Comparison of ENCODE assay signal across 8 cellular contexts in genomic region chr6:52286798-52287432, GRCh38. TPM values are rescaled to one million over a fixed set of nuclear protein-coding genes. Genes with fewer than 3 reads are reported as not detected.
DNase-seq lines count a peak whose midpoint lies in the region; ATAC-seq and TF ChIP-seq lines count a peak whose summit lies in the region.

No MANE protein-coding gene starts in this region.

- H4K20me1 ChIP-seq in PC-9 (ENCODE audit: insufficient read depth), result peaks cover 6% of the 10 kb centered on the region; the same call in 1 of the 2 replicates

- H3K4me2 ChIP-seq in PC-9, result no peak overlapping the region

- no peak overlapping the region for H3K4me3 ChIP-seq in PC-9

- no peak overlapping the region; the same call in 1 of the 2 replicates for H2AFZ ChIP-seq in PC-9

- H3K27ac ChIP-seq in KOPT-K1 (ENCODE audit: low read depth, low read length, poor library complexity, severe bottlenecking) (peak overlapping the region; percentile 86), PC-9 (no peak overlapping the region)

- peak; percentile 75 for TF ChIP-seq CTCF in PC-9 (conservative IDR thresholded peaks at IDR 0.05)

- no peaks in the 10 kb centered on the region for H3K9me2 ChIP-seq in PC-9 (ENCODE audit: insufficient read depth)

- CTCF ChIA-PET in PC-9 (lab: Charles Lee), result interaction anchor here (0.6 to 1.3 kb wide), 3 partner anchors 113 to 335 kb away, joined by 3 to 5 read pairs (median 3); no protein-coding TSS in a partner anchor

- peaks cover 21% of the 10 kb centered on the region for H3K4me1 ChIP-seq in PC-9 (replicated peaks; ENCODE audit: insufficient read depth)

- ATAC-seq in GM21529 (IDR thresholded peaks at IDR 0.05; ENCODE audit: unreplicated experiment), result no peak
- no peak for ATAC-seq in GM19467 (IDR thresholded peaks at IDR 0.05; ENCODE audit: unreplicated experiment)

- no peaks in the 10 kb centered on the region; the same call in none of the 2 replicates for H3F3A ChIP-seq in PC-9 (ENCODE audit: insufficient read depth, low read depth)

- intact Hi-C loops in PC-9 (cut with micrococcal nuclease; ENCODE audit: unreplicated experiment), result loop anchor here (1.0 kb wide), 2 partner anchors 112 to 377 kb away; no protein-coding TSS in a partner anchor

- peaks cover 24% of the 10 kb centered on the region for H3K79me2 ChIP-seq in PC-9 (ENCODE audit: low read depth)

- H3K36me3 ChIP-seq in KOPT-K1 (ENCODE audit: insufficient read depth, low read length), result peaks cover 17% of the 10 kb centered on the region
- no peaks in the 10 kb centered on the region for H3K36me3 ChIP-seq in PC-9 (ENCODE audit: low read depth)

- BruUV-seq in PC-9 (replicated peaks; lab: Mats Ljungman, UMichigan), result no TSS peak

- no peaks in the 10 kb centered on the region for H3K9me3 ChIP-seq in KOPT-K1 (ENCODE audit: insufficient read depth, low read length, poor library complexity, severe bottlenecking)
- no peaks in the 10 kb centered on the region for H3K9me3 ChIP-seq in PC-9 (ENCODE audit: insufficient read depth, low read depth)

- DNase-seq in DMS153 treated with DMSO at 0.1 percent for 48 hours (lab: John Stamatoyannopoulos, UW; ENCODE audit: unreplicated experiment), result peak; percentile 72
- DNase-seq in PC-9, result peak; percentile 47 to 55
- DNase-seq in activated T-helper 9 cell treated with anti-CD3 and anti-CD28 coated beads, Interleukin-2, amount 50 U/mL, for 16 hours (ENCODE audit: low read depth), result peak; percentile 38
- DNase-seq in foreskin melanocyte, result peak; percentile 71
- peak; percentile 91 for DNase-seq in pons (ENCODE audit: low spot score)

- H3K27me3 ChIP-seq in PC-9 (ENCODE audit: insufficient read depth, low read depth), result no peaks in the 10 kb centered on the region

- POLR2A ChIA-PET in PC-9 (lab: Charles Lee; ENCODE audit: unreplicated experiment), result no interaction called here

RNA-seq across cellular contexts. Expression of gene MCM3, which starts 2.4 kb away (rescaled TPM):
- 90.9 and 111 TPM in 2 replicates for total RNA-seq in PC-9 (2021)

RNA-seq across cellular contexts. Expression of gene IL17F, which starts 42.6 kb away (rescaled TPM):
- not detected in 2 replicates for total RNA-seq in PC-9 (2021)

Comparison
In these comparisons a context has a peak if more than half of its experiments do, and no peak if none do; other contexts are left out.
1. DNase-seq: peak in every context shown above with its lines; median percentile 91 in pons; 72 in DMS153 treated with DMSO at 0.1 percent for 48 hours; 71 in foreskin melanocyte; 51 in PC-9; 38 in activated T-helper 9 cell treated with anti-CD3 and anti-CD28 coated beads, Interleukin-2, amount 50 U/mL, for 16 hours.